In genomic region chr2:173612354-173612753, GRCh38 we compare ENCODE assay signal across 20 cellular contexts.
"Had no signal": no experiment of that assay in that cellular context is flagged by ENCODE, and none has a peak within 500 bp of the region (broad histone marks: within the 10 kb centered on the region; RNA-seq: fewer than 3 reads in every experiment).

No MANE protein-coding gene starts in this region.

- H3K9ac ChIP-seq: parathyroid adenoma had no signal

- H3K4me3 ChIP-seq: esophagus squamous epithelium, heart right ventricle, mucosa of descending colon, right lobe of liver, suprapubic skin, transverse colon, uterus had no signal

- H3K27me3 ChIP-seq: esophagus squamous epithelium, right lobe of liver, suprapubic skin, transverse colon, uterus had no signal

- H2AFZ ChIP-seq: parathyroid adenoma had no signal

- H3K4me1 ChIP-seq: heart right ventricle, parathyroid adenoma, right lobe of liver, suprapubic skin, uterus had no signal

- H3K36me3 ChIP-seq: esophagus squamous epithelium, heart right ventricle, right lobe of liver, suprapubic skin, transverse colon, uterus had no signal

- H3K79me2 ChIP-seq: parathyroid adenoma had no signal

- DNase-seq: activated B cell treated with CpG ODN at 0.5 μM for 24 hours; activated CD4-positive, alpha-beta T cell treated with anti-CD3 and anti-CD28 coated beads for 48 hours; activated CD8-positive, alpha-beta T cell treated with anti-CD3 and anti-CD28 coated beads for 36 hours; activated naive CD4-positive, alpha-beta T cell treated with anti-CD3 and anti-CD28 coated beads, Interleukin-2, amount 50 U/mL, for 16 hours; activated T-cell treated with anti-CD3 and anti-CD28 coated beads, Interleukin-2, amount 50 U/mL, for 24 hours; aorta; cortex of kidney; effector CD4-positive, alpha-beta T cell; esophagus squamous epithelium; heart right ventricle; mucosa of descending colon; naive B cell; right lobe of liver; small intestine; stimulated activated CD4-positive, alpha-beta T cell treated with anti-CD3 and anti-CD28 coated beads, Interleukin-15, amount 100 ng/mL, for 24 hours; stimulated activated CD4-positive, alpha-beta T cell treated with anti-CD3 and anti-CD28 coated beads, Interleukin-2, amount 100 ng/mL, for 48 hours; transverse colon; uterus had no signal

- H3K27ac ChIP-seq: esophagus squamous epithelium, heart right ventricle, parathyroid adenoma, right lobe of liver, suprapubic skin, transverse colon, uterus had no signal

- H3K9me3 ChIP-seq: esophagus squamous epithelium, mucosa of descending colon, right lobe of liver, suprapubic skin, transverse colon, uterus had no signal
